19 cellular contexts compared by ENCODE assay signal in the genomic region with DNA sequence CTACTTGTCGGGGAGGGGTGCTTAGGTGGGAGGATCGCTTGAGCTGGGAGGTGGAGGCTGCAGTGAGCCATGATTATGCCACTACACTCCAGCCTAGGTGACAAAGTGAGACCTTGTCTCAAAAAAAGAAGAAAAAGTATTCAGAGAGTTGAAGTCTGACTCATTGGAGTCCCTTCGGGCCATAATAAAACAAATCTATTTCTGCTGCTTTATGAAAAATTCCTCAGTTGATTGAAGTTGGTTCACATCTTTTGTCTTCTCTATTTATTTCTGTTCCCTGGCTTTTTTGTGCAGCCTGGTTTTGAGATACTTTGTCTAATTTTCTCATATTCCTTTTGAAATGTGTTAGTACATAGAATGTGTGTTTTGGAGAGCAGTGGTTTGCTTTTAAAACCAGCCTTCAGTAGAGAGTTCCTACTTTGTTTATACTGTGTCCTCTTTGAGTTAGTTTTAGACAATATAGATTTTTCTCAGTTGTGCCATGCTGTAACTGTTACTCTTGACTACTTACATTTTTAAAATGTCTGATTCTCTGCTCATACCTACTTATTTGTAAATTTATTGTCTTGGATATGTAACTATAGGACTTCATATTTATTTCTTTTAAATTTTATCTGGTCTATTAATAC. TPM values are rescaled to one million over a fixed set of nuclear protein-coding genes. Genes with fewer than 3 reads are reported as not detected.
DNase-seq lines count a peak whose midpoint lies in the region; ATAC-seq and TF ChIP-seq lines count a peak whose summit lies in the region.
"Had no signal": no experiment of that assay in that cellular context is flagged by ENCODE, and none has a peak within 500 bp of the region (broad histone marks: within the 10 kb centered on the region; RNA-seq: fewer than 3 reads in every experiment).

No MANE protein-coding gene starts in this region.

- H3K27ac Mint-ChIP-seq in activated CD4-positive, alpha-beta T cell treated with anti-CD3 and anti-CD28 coated beads, Interleukin-2, amount 10 ng/mL, durations not matched to agents 7 days and 5 days: peak overlapping the region; percentile 41
- H3K27ac Mint-ChIP-seq in T-helper 17 cell: peak overlapping the region; percentile 37
- peak overlapping the region; percentile 65 for H3K27ac Mint-ChIP-seq in stimulated activated naive B cell treated with anti-CD40 and anti-IgM and Interleukin-4, amounts not matched to agents 10 μg/mL and 1 μg/mL and 100 μg/mL, for 72 hours
- H3K27ac Mint-ChIP-seq: activated CD8-positive, alpha-beta memory T cell treated with anti-CD3 and anti-CD28 coated beads, Interleukin-2, amount 10 ng/mL, durations not matched to agents 7 days and 5 days had no signal

- CTCF ChIA-PET in activated CD4-positive, alpha-beta T cell treated with anti-CD3 and anti-CD28 coated beads, Interleukin-2, amount 10 ng/mL, durations not matched to agents 7 days and 5 days (lab: Charles Lee): interaction anchor here (0.6 to 1.2 kb wide), 2 partner anchors 10 to 772 kb away, joined by 4 to 5 read pairs; no protein-coding TSS in a partner anchor

- DNase-seq in activated CD4-positive, alpha-beta T cell treated with anti-CD3 and anti-CD28 coated beads, Interleukin-2, amount 10 ng/mL, durations not matched to agents 7 days and 5 days: no peak
- DNase-seq in activated CD4-positive, alpha-beta T cell treated with anti-CD3 and anti-CD28 coated beads, Interleukin-2, amount 50 U/mL, for 1 hour: no peak
- DNase-seq in T-helper 17 cell: no peak
- peak; percentile 10 for DNase-seq in fibroblast of villous mesenchyme (ENCODE audit: low read depth)
- DNase-seq in stimulated activated naive B cell treated with anti-CD40 and anti-IgM and Interleukin-4, amounts not matched to agents 10 μg/mL and 1 μg/mL and 100 μg/mL, for 72 hours: no peak
- no peak for DNase-seq in amniotic stem cell (lab: John Stamatoyannopoulos, UW)
- DNase-seq in hypothalamus (lab: John Stamatoyannopoulos, UW): no peak
- DNase-seq: 8988T; activated CD8-positive, alpha-beta memory T cell treated with anti-CD3 and anti-CD28 coated beads, Interleukin-2, amount 10 ng/mL, durations not matched to agents 7 days and 5 days; activated effector memory CD4-positive, alpha-beta T cell treated with anti-CD3 and anti-CD28 coated beads, Interleukin-2, amount 50 U/mL, for 16 hours; effector CD4-positive, alpha-beta T cell; MV-4-11; NCI-H2107; right cardiac atrium; stimulated activated CD4-positive, alpha-beta T cell treated with anti-CD3 and anti-CD28 coated beads, Interleukin-2, amount 100 ng/mL, for 24 hours; WERI-Rb-1 had no signal

- no peaks in the 10 kb centered on the region for H3K9me3 ChIP-seq in T-helper 17 cell (ENCODE audit: control insufficient read depth, low read length, poor library complexity, severe bottlenecking)
- H3K9me3 ChIP-seq: gastroesophageal sphincter had no signal

- TF ChIP-seq CTCF in fibroblast of villous mesenchyme (IDR thresholded peaks at IDR 0.05; ENCODE audit: insufficient read depth, low read depth, low read length): no peak

- ATAC-seq in T-helper 17 cell: no peak
- ATAC-seq in stimulated activated naive B cell treated with anti-CD40 and anti-IgM and Interleukin-4, amounts not matched to agents 10 μg/mL and 1 μg/mL and 100 μg/mL, for 72 hours (replicated peaks): no peak
- no peak for ATAC-seq in GM18909 (IDR thresholded peaks at IDR 0.05; ENCODE audit: poor library complexity, unreplicated experiment)
- ATAC-seq: activated CD8-positive, alpha-beta memory T cell treated with anti-CD3 and anti-CD28 coated beads, Interleukin-2, amount 10 ng/mL, durations not matched to agents 7 days and 5 days; gastroesophageal sphincter; right cardiac atrium had no signal

- H3K27me3 Mint-ChIP-seq in activated CD4-positive, alpha-beta T cell treated with anti-CD3 and anti-CD28 coated beads, Interleukin-2, amount 10 ng/mL, durations not matched to agents 7 days and 5 days: no peaks in the 10 kb centered on the region
- H3K27me3 Mint-ChIP-seq in T-helper 17 cell: no peaks in the 10 kb centered on the region
- H3K27me3 Mint-ChIP-seq in stimulated activated naive B cell treated with anti-CD40 and anti-IgM and Interleukin-4, amounts not matched to agents 10 μg/mL and 1 μg/mL and 100 μg/mL, for 72 hours: no peaks in the 10 kb centered on the region
- H3K27me3 Mint-ChIP-seq: activated CD8-positive, alpha-beta memory T cell treated with anti-CD3 and anti-CD28 coated beads, Interleukin-2, amount 10 ng/mL, durations not matched to agents 7 days and 5 days had no signal

- H3K4me3 Mint-ChIP-seq in activated CD4-positive, alpha-beta T cell treated with anti-CD3 and anti-CD28 coated beads, Interleukin-2, amount 10 ng/mL, durations not matched to agents 7 days and 5 days: no peak overlapping the region
- no peak overlapping the region for H3K4me3 Mint-ChIP-seq in T-helper 17 cell
- no peak overlapping the region for H3K4me3 Mint-ChIP-seq in stimulated activated naive B cell treated with anti-CD40 and anti-IgM and Interleukin-4, amounts not matched to agents 10 μg/mL and 1 μg/mL and 100 μg/mL, for 72 hours
- H3K4me3 Mint-ChIP-seq: activated CD8-positive, alpha-beta memory T cell treated with anti-CD3 and anti-CD28 coated beads, Interleukin-2, amount 10 ng/mL, durations not matched to agents 7 days and 5 days had no signal

- POLR2A ChIA-PET in activated CD4-positive, alpha-beta T cell treated with anti-CD3 and anti-CD28 coated beads, Interleukin-2, amount 10 ng/mL, durations not matched to agents 7 days and 5 days (lab: Charles Lee): no interaction called here

- no peak overlapping the region for H3K4me3 ChIP-seq in fibroblast of villous mesenchyme (ENCODE audit: low read depth, low read length)
- H3K4me3 ChIP-seq: gastroesophageal sphincter, lung had no signal

- H3K36me3 Mint-ChIP-seq in activated CD4-positive, alpha-beta T cell treated with anti-CD3 and anti-CD28 coated beads, Interleukin-2, amount 10 ng/mL, durations not matched to agents 7 days and 5 days (ENCODE audit: low read depth): peaks cover 47% of the 10 kb centered on the region
- peaks cover 10% of the 10 kb centered on the region for H3K36me3 Mint-ChIP-seq in T-helper 17 cell (ENCODE audit: low read depth)
- peaks cover 26 to 40% of the 10 kb centered on the region in 2 donors for H3K36me3 Mint-ChIP-seq in stimulated activated naive B cell treated with anti-CD40 and anti-IgM and Interleukin-4, amounts not matched to agents 10 μg/mL and 1 μg/mL and 100 μg/mL, for 72 hours

- H3K9me3 Mint-ChIP-seq in activated CD4-positive, alpha-beta T cell treated with anti-CD3 and anti-CD28 coated beads, Interleukin-2, amount 10 ng/mL, durations not matched to agents 7 days and 5 days: no peaks in the 10 kb centered on the region
- H3K9me3 Mint-ChIP-seq in stimulated activated naive B cell treated with anti-CD40 and anti-IgM and Interleukin-4, amounts not matched to agents 10 μg/mL and 1 μg/mL and 100 μg/mL, for 72 hours: no peaks in the 10 kb centered on the region

- peaks cover 37% of the 10 kb centered on the region for H3K4me1 Mint-ChIP-seq in activated CD4-positive, alpha-beta T cell treated with anti-CD3 and anti-CD28 coated beads, Interleukin-2, amount 10 ng/mL, durations not matched to agents 7 days and 5 days
- H3K4me1 Mint-ChIP-seq in T-helper 17 cell: peaks cover 27% of the 10 kb centered on the region
- H3K4me1 Mint-ChIP-seq in stimulated activated naive B cell treated with anti-CD40 and anti-IgM and Interleukin-4, amounts not matched to agents 10 μg/mL and 1 μg/mL and 100 μg/mL, for 72 hours: peaks cover 9 to 14% of the 10 kb centered on the region in 2 donors

RNA-seq across cellular contexts. Expression of a gene that starts 36.7 kb away (rescaled TPM):
- 100 to 1,000 TPM; 121 to 130 TPM for total RNA-seq in activated CD4-positive, alpha-beta T cell treated with anti-CD3 and anti-CD28 coated beads, Interleukin-2, amount 10 ng/mL, durations not matched to agents 7 days and 5 days
- 100 to 1,000 TPM; 187 to 190 TPM for total RNA-seq in T-helper 17 cell
- 50.3 and 57.0 TPM in 2 replicates for total RNA-seq in fibroblast of villous mesenchyme

RNA-seq across cellular contexts. Expression of a gene that starts 55.3 kb away (rescaled TPM):
- 1 to 10 TPM; 4.0 to 7.8 TPM for total RNA-seq in activated CD4-positive, alpha-beta T cell treated with anti-CD3 and anti-CD28 coated beads, Interleukin-2, amount 10 ng/mL, durations not matched to agents 7 days and 5 days
- total RNA-seq in T-helper 17 cell (1 to 10 TPM; 3.6 to 6.3 TPM), fibroblast of villous mesenchyme (8.4 and 13.4 TPM in 2 replicates)
